In the genomic region with DNA sequence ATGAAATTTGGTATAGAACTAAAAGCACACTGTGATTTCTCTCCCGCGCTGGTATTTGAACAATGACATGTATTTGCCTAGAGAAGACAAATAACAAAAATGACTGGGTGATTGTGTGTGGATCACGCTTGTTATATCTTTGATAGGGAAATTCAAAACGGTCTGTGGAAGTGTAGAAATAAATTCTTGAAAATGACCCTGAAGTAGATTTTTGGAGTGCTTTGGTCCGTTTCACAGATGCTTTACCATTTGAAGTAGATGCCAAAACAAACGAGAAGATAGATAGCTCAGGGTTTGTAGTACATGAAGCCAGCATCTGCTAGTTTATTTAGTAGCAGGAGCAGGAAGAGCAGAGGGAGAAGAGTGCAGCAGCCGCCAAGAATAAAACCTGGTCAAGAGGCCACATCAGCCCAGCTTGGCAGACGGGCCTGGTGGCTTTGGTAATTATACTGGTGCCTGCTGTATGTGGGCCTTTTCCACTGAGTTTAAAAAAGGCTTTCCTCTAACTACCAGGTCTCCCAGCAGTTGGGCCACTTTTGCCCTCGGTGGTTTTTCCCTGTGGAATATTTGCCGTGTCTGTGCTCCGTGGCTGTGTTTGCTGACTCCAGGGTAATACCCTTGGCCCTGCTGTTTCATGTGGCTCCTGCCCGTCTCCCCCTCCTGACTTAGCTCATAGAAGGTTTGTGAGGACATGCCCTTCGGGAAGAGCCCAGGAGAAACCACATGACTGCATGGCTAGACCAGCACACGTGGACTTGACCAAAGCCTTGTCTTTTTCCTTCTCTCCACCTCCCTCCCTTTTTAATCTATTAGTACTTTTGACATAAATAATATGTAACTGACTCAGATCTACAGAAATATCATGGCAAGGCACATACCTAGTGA, we compare ENCODE assay signal across 9 cellular contexts.
DNase-seq lines count a peak whose midpoint lies in the region; ATAC-seq and TF ChIP-seq lines count a peak whose summit lies in the region.
"Had no signal": no experiment of that assay in that cellular context is flagged by ENCODE, and none has a peak within 500 bp of the region (broad histone marks: within the 10 kb centered on the region; RNA-seq: fewer than 3 reads in every experiment).

No MANE protein-coding gene starts in this region.

- ATAC-seq in HG03378 (IDR thresholded peaks at IDR 0.05; ENCODE audit: unreplicated experiment) = no peak

- H3K36me3 ChIP-seq in hepatocyte (replicated peaks; ENCODE audit: insufficient read depth, low read depth) (no peaks in the 10 kb centered on the region), thymus (ENCODE audit: control insufficient read depth, insufficient read depth) (no peaks in the 10 kb centered on the region), BE2C (no peaks in the 10 kb centered on the region)
- H3K36me3 ChIP-seq: adrenal gland had no signal

- H3K4me1 ChIP-seq in hepatocyte (ENCODE audit: insufficient read depth) = peaks cover 31% of the 10 kb centered on the region
- peaks cover 27% of the 10 kb centered on the region for H3K4me1 ChIP-seq in thymus (ENCODE audit: control insufficient read depth, insufficient read depth, low read length)
- no peaks in the 10 kb centered on the region; the same call in none of the 2 replicates for H3K4me1 ChIP-seq in BE2C
- H3K4me1 ChIP-seq: adrenal gland had no signal

- H3K27me3 ChIP-seq in hepatocyte = no peaks in the 10 kb centered on the region
- no peaks in the 10 kb centered on the region for H3K27me3 ChIP-seq in thymus (ENCODE audit: control insufficient read depth, insufficient read depth)
- H3K27me3 ChIP-seq in BE2C = no peaks in the 10 kb centered on the region
- H3K27me3 ChIP-seq: adrenal gland had no signal

- H3K4me2 ChIP-seq in hepatocyte = peak overlapping the region; percentile 36

- H3K27ac ChIP-seq in hepatocyte (peak overlapping the region; percentile 84), thymus (ENCODE audit: low read depth) (peak overlapping the region; percentile 46)
- H3K27ac ChIP-seq: adrenal gland had no signal

- no peaks in the 10 kb centered on the region for H3K9me2 ChIP-seq in hepatocyte (replicated peaks; ENCODE audit: insufficient read depth)

- no peaks in the 10 kb centered on the region for H4K20me1 ChIP-seq in hepatocyte (ENCODE audit: insufficient read depth, poor library complexity, severe bottlenecking)

- no peaks in the 10 kb centered on the region for H3K9me3 ChIP-seq in hepatocyte (ENCODE audit: low read depth)
- no peaks in the 10 kb centered on the region for H3K9me3 ChIP-seq in thymus (ENCODE audit: control insufficient read depth)
- no peaks in the 10 kb centered on the region for H3K9me3 ChIP-seq in BE2C
- H3K9me3 ChIP-seq: adrenal gland had no signal

- DNase-seq in M059J (ENCODE audit: low read depth) (peak; percentile 29), SHP77 treated with DMSO at 0.1 percent for 48 hours (lab: John Stamatoyannopoulos, UW) (peak; percentile 87), hepatocyte (ENCODE audit: low spot score) (no peak), KBM-7 (no peak), BE2C (no peak)
- DNase-seq: adrenal gland, hippocampal formation had no signal

- 68% methylated on average over 14 of the region's 14 CpGs for WGBS in hepatocyte (ENCODE audit: low lambda C conversion rate, missing lambda C conversion rate)
- 85% methylated on average over 14 of the region's 14 CpGs for WGBS in thymus

- in situ Hi-C loops in KBM-7 (cut with MboI; ENCODE audit: low pct_unique_long_range_greater_than_20kb, low sequenced_read_pairs) = no loop called here

- H3K4me3 ChIP-seq in hepatocyte (no peak overlapping the region), thymus (ENCODE audit: low read length) (peak overlapping the region; percentile 2), BE2C (ENCODE audit: low read depth, low read length) (no peak overlapping the region)
- H3K4me3 ChIP-seq: adrenal gland had no signal

- H3K79me2 ChIP-seq in hepatocyte = no peaks in the 10 kb centered on the region

- no peak for TF ChIP-seq CTCF in hepatocyte (IDR thresholded peaks at IDR 0.05; ENCODE audit: poor library complexity)
- no peak for TF ChIP-seq CTCF in BE2C (IDR thresholded peaks at IDR 0.05; ENCODE audit: low read depth, low read length)

- H2AFZ ChIP-seq in hepatocyte = no peak overlapping the region

Comparison
In these comparisons a context has a peak if more than half of its experiments do, and no peak if none do; other contexts are left out.
1. DNase-seq: peak in M059J (single experiment) and SHP77 treated with DMSO at 0.1 percent for 48 hours (single experiment); none in hepatocyte (single experiment), KBM-7 (single experiment) and BE2C (single experiment).